Comparison of ENCODE assay signal across 9 cellular contexts in genomic region chr2:112626604-112627059, GRCh38. TPM values are rescaled to one million over a fixed set of nuclear protein-coding genes. Genes with fewer than 3 reads are reported as not detected.
DNase-seq lines count a peak whose midpoint lies in the region; ATAC-seq, FAIRE-seq and TF ChIP-seq lines count a peak whose summit lies in the region.
"Had no signal": no experiment of that assay in that cellular context is flagged by ENCODE, and none has a peak within 500 bp of the region (broad histone marks: within the 10 kb centered on the region; RNA-seq: fewer than 3 reads in every experiment).

No MANE protein-coding gene starts in this region.

- TF ChIP-seq POLR2A in gastroesophageal sphincter (IDR thresholded peaks at IDR 0.05) (no peak), upper lobe of left lung (IDR thresholded peaks at IDR 0.05) (no peak)

- TF ChIP-seq EP300 in gastroesophageal sphincter (IDR thresholded peaks at IDR 0.05) (no peak), upper lobe of left lung (IDR thresholded peaks at IDR 0.05) (no peak)

- H3K36me3 ChIP-seq in GM06990 (ENCODE audit: control insufficient read depth, insufficient read depth, low read length) (no peaks in the 10 kb centered on the region), gastroesophageal sphincter (no peaks in the 10 kb centered on the region), pancreas (no peaks in the 10 kb centered on the region), upper lobe of left lung (no peaks in the 10 kb centered on the region)

- no peaks in the 10 kb centered on the region for H3K9me3 ChIP-seq in gastroesophageal sphincter
- no peaks in the 10 kb centered on the region for H3K9me3 ChIP-seq in pancreas
- no peaks in the 10 kb centered on the region for H3K9me3 ChIP-seq in upper lobe of left lung

- TF ChIP-seq CTCF in GM06990 (IDR thresholded peaks at IDR 0.05; ENCODE audit: insufficient read depth, low read length, poor library complexity, severe bottlenecking) (peak; percentile 97), gastroesophageal sphincter (IDR thresholded peaks at IDR 0.05) (peak; percentile 57 to 89 (median 70)), pancreas (IDR thresholded peaks at IDR 0.05) (peak; percentile 21 to 77 (median 68)), upper lobe of left lung (IDR thresholded peaks at IDR 0.05) (peak; percentile 74 to 92 (median 81))

- no peaks in the 10 kb centered on the region for H3K27me3 ChIP-seq in GM06990 (replicated peaks; ENCODE audit: control insufficient read depth, insufficient read depth, low read length)
- peaks cover 3% of the 10 kb centered on the region for H3K27me3 ChIP-seq in gastroesophageal sphincter
- H3K27me3 ChIP-seq in pancreas, result no peaks in the 10 kb centered on the region
- H3K27me3 ChIP-seq in upper lobe of left lung, result no peaks in the 10 kb centered on the region

- H3K27ac ChIP-seq in gastroesophageal sphincter, result peak overlapping the region in 3 of 4 donors; percentile 63 to 76 (median 73)
- H3K27ac ChIP-seq in pancreas, result peak overlapping the region in 2 of 4 donors; percentile 14 to 32
- peak overlapping the region; percentile 67 to 84 (median 80) for H3K27ac ChIP-seq in upper lobe of left lung

- no peak for FAIRE-seq in pancreas (lab: Jason Lieb, UNC)
- FAIRE-seq: islet of Langerhans had no signal

- intact Hi-C loops in pancreas (cut with DNase I), result loop anchor here in 2 of 3 donors (5.0 to 10.0 kb wide), 2 partner anchors 66 to 68 kb away; no protein-coding TSS in a partner anchor

- peak; percentile 65 for DNase-seq in GM06990 (ENCODE audit: extremely low read depth, insufficient read length)
- DNase-seq in HuH-7.5 (ENCODE audit: low spot score), result peak; percentile 51
- DNase-seq in SHP77 treated with DMSO at 0.1 percent for 48 hours (lab: John Stamatoyannopoulos, UW), result peak; percentile 38
- DNase-seq in activated naive CD4-positive, alpha-beta T cell treated with anti-CD3 and anti-CD28 coated beads, Interleukin-2, amount 10 ng/mL, durations not matched to agents 7 days and 5 days, result peak; percentile 74
- peak; percentile 18 to 82 (median 62) for DNase-seq in pancreas
- DNase-seq in upper lobe of left lung, result peak; percentile 68 to 80

- WGBS in gastroesophageal sphincter (ENCODE audit: low coverage in 1 of 2), 2 donors, result 14% methylated on average over 5 of the region's 7 CpGs; no CpG with 5 or more reads in 1 of the 2 donors
- WGBS in pancreas, 2 donors, result 8% methylated on average over 7 of the region's 7 CpGs
- 6 to 21% methylated on average over 6 to 7 of the region's 7 CpGs for WGBS in upper lobe of left lung, 2 donors

- H3K27me3 Mint-ChIP-seq in activated naive CD4-positive, alpha-beta T cell treated with anti-CD3 and anti-CD28 coated beads, Interleukin-2, amount 10 ng/mL, durations not matched to agents 7 days and 5 days, result peaks cover 5% of the 10 kb centered on the region

- H3K4me1 ChIP-seq in gastroesophageal sphincter, result peaks cover 0 to 18% (median 6%) of the 10 kb centered on the region in 3 donors
- H3K4me1 ChIP-seq in pancreas, result no peaks in the 10 kb centered on the region
- H3K4me1 ChIP-seq in upper lobe of left lung, result peaks cover 32 to 61% (median 51%) of the 10 kb centered on the region in 4 donors

- H3K9me3 Mint-ChIP-seq in activated naive CD4-positive, alpha-beta T cell treated with anti-CD3 and anti-CD28 coated beads, Interleukin-2, amount 10 ng/mL, durations not matched to agents 7 days and 5 days, result no peaks in the 10 kb centered on the region

- ATAC-seq in gastroesophageal sphincter (peak; percentile 38), pancreas (peak; percentile 81 to 89 (median 86)), upper lobe of left lung (ENCODE audit: low FRiP score in 2 of 2) (peak; percentile 70 to 82), HG02840 (IDR thresholded peaks at IDR 0.05; ENCODE audit: low FRiP score, unreplicated experiment) (no peak)

- peak overlapping the region; percentile 96 for H3K27ac Mint-ChIP-seq in activated naive CD4-positive, alpha-beta T cell treated with anti-CD3 and anti-CD28 coated beads, Interleukin-2, amount 10 ng/mL, durations not matched to agents 7 days and 5 days

- peaks cover 87% of the 10 kb centered on the region for H3K4me1 Mint-ChIP-seq in activated naive CD4-positive, alpha-beta T cell treated with anti-CD3 and anti-CD28 coated beads, Interleukin-2, amount 10 ng/mL, durations not matched to agents 7 days and 5 days

- H3K36me3 Mint-ChIP-seq in activated naive CD4-positive, alpha-beta T cell treated with anti-CD3 and anti-CD28 coated beads, Interleukin-2, amount 10 ng/mL, durations not matched to agents 7 days and 5 days, result peaks cover 4% of the 10 kb centered on the region

- peak overlapping the region; percentile 49 for H3K4me3 Mint-ChIP-seq in activated naive CD4-positive, alpha-beta T cell treated with anti-CD3 and anti-CD28 coated beads, Interleukin-2, amount 10 ng/mL, durations not matched to agents 7 days and 5 days

- CTCF ChIA-PET in activated naive CD4-positive, alpha-beta T cell treated with anti-CD3 and anti-CD28 coated beads, Interleukin-2, amount 10 ng/mL, durations not matched to agents 7 days and 5 days (lab: Charles Lee), result interaction anchor here (0.9 to 11.3 kb wide), 17 partner anchors 9 to 315 kb away, joined by 3 to 193 read pairs (median 6); partner anchors contain the start of gene SLC20A1

- H3K4me3 ChIP-seq in GM06990 (replicated peaks; ENCODE audit: low read depth, low read length) (no peak overlapping the region), gastroesophageal sphincter (peak overlapping the region in 1 of 2 donors; percentile 15), pancreas (no peak overlapping the region), upper lobe of left lung (peak overlapping the region in 2 of 4 donors; percentile 25 to 30)

RNA-seq across cellular contexts. Expression of gene SLC20A1, which starts 19.1 kb away (rescaled TPM):
- total RNA-seq in gastroesophageal sphincter (10 to 100 TPM in 3 of 4 donors, 1 to 10 TPM in 1; 9.5 to 25.4 (median 20.5) TPM), pancreas (10 to 100 TPM; 10.6 to 22.9 (median 17.2) TPM), upper lobe of left lung (100 to 1,000 TPM in 1 of 6 donors, 10 to 100 TPM in 5; 22.9 to 105 (median 51.0) TPM)
- polyA plus RNA-seq in pancreas, result 10 to 100 TPM; 14.1 to 25.9 TPM

RNA-seq across cellular contexts. Expression of gene CHCHD5, which starts 42.2 kb away (rescaled TPM):
- total RNA-seq in gastroesophageal sphincter, result 10 to 100 TPM in 3 of 4 donors, 1 to 10 TPM in 1; 7.7 to 18.1 (median 16.0) TPM
- 10 to 100 TPM; 17.2 to 36.4 (median 26.4) TPM for total RNA-seq in pancreas
- polyA plus RNA-seq in pancreas, result 10 to 100 TPM; 29.8 to 30.1 TPM
- total RNA-seq in upper lobe of left lung, result 10 to 100 TPM; 13.6 to 44.9 (median 25.4) TPM
